In genomic region chr4:139083533-139084424, GRCh38 we compare ENCODE assay signal across 8 cellular contexts.
DNase-seq lines count a peak whose midpoint lies in the region; ATAC-seq and TF ChIP-seq lines count a peak whose summit lies in the region.

No MANE protein-coding gene starts in this region.

- H3K27me3 Mint-ChIP-seq in naive thymus-derived CD4-positive, alpha-beta T cell, result no peaks in the 10 kb centered on the region
- H3K27me3 Mint-ChIP-seq in stimulated activated memory B cell treated with anti-CD40 and anti-IgM and Interleukin-4, amounts not matched to agents 10 μg/mL and 1 μg/mL and 100 μg/mL, for 72 hours, result no peaks in the 10 kb centered on the region

- no peak for TF ChIP-seq CTCF in PC-9 (conservative IDR thresholded peaks at IDR 0.05)

- intact Hi-C loops in PC-9 (cut with micrococcal nuclease; ENCODE audit: unreplicated experiment), result loop anchor here (1.0 to 10.0 kb wide), 5 partner anchors 53 to 369 kb away; partner anchors contain the start of genes NAA15 and RAB33B
- intact Hi-C loops in naive thymus-derived CD4-positive, alpha-beta T cell (cut with micrococcal nuclease), result loop anchor here (1.0 to 10.0 kb wide), 15 partner anchors 7 to 1441 kb away; partner anchors contain the start of genes NAA15 (in 2 of the 2), NOCT (in 2 of the 2), ELMOD2 (in 1 of the 2) and SCOC (in 1 of the 2)

- peak; percentile 47 for ATAC-seq in GM21447 (IDR thresholded peaks at IDR 0.05; ENCODE audit: unreplicated experiment)
- peak; percentile 64 for ATAC-seq in naive thymus-derived CD4-positive, alpha-beta T cell
- ATAC-seq in stimulated activated memory B cell treated with anti-CD40 and anti-IgM and Interleukin-4, amounts not matched to agents 10 μg/mL and 1 μg/mL and 100 μg/mL, for 72 hours, result peak; percentile 81

- no peaks in the 10 kb centered on the region for H3K36me3 ChIP-seq in HUES64 (ENCODE audit: insufficient read depth, low read length)
- H3K36me3 ChIP-seq in PC-9 (ENCODE audit: low read depth), result no peaks in the 10 kb centered on the region
- H3K36me3 ChIP-seq in naive thymus-derived CD4-positive, alpha-beta T cell (ENCODE audit: control insufficient read depth in 2 of 3, insufficient read depth in 3 of 3, low read length in 3 of 3), result peaks cover 0 to 11% (median 0%) of the 10 kb centered on the region in 3 experiments

- CTCF ChIA-PET in PC-9 (lab: Charles Lee), result no interaction called here
- CTCF ChIA-PET in naive thymus-derived CD4-positive, alpha-beta T cell (lab: Charles Lee), result no interaction called here

- peak overlapping the region; percentile 85 to 100 (median 96) for H3K27ac Mint-ChIP-seq in naive thymus-derived CD4-positive, alpha-beta T cell
- H3K27ac Mint-ChIP-seq in stimulated activated memory B cell treated with anti-CD40 and anti-IgM and Interleukin-4, amounts not matched to agents 10 μg/mL and 1 μg/mL and 100 μg/mL, for 72 hours, result peak overlapping the region; percentile 99

- peaks cover 51% of the 10 kb centered on the region for H3K79me2 ChIP-seq in PC-9 (ENCODE audit: low read depth)

- H3K4me1 ChIP-seq in HUES64 (ENCODE audit: insufficient read depth, low read length) (peaks cover 18% of the 10 kb centered on the region), PC-9 (replicated peaks; ENCODE audit: insufficient read depth) (peaks cover 27% of the 10 kb centered on the region)
- peaks cover 16 to 30% of the 10 kb centered on the region in 2 donors for H3K4me1 ChIP-seq in naive thymus-derived CD4-positive, alpha-beta T cell (ENCODE audit: control insufficient read depth in 2 of 2, insufficient read depth in 2 of 2, low read length in 2 of 2)

- H3K4me3 Mint-ChIP-seq in naive thymus-derived CD4-positive, alpha-beta T cell, result peak overlapping the region; percentile 90 to 100 (median 92)
- peak overlapping the region; percentile 99 for H3K4me3 Mint-ChIP-seq in stimulated activated memory B cell treated with anti-CD40 and anti-IgM and Interleukin-4, amounts not matched to agents 10 μg/mL and 1 μg/mL and 100 μg/mL, for 72 hours

- no peaks in the 10 kb centered on the region for H3K9me2 ChIP-seq in PC-9 (ENCODE audit: insufficient read depth)

- H3F3A ChIP-seq in PC-9 (ENCODE audit: insufficient read depth, low read depth), result peaks cover 20% of the 10 kb centered on the region

- POLR2A ChIA-PET in PC-9 (lab: Charles Lee; ENCODE audit: unreplicated experiment), result no interaction called here
- POLR2A ChIA-PET in naive thymus-derived CD4-positive, alpha-beta T cell (lab: Charles Lee), result interaction anchor here (0.7 to 4.6 kb wide), 8 partner anchors 12 to 473 kb away, joined by 3 to 36 read pairs (median 6); partner anchors contain the start of genes ELF2, NAA15, NDUFC1 and SETD7

- peak; percentile 79 for DNase-seq in DMS153 treated with DMSO at 0.1 percent for 48 hours (lab: John Stamatoyannopoulos, UW; ENCODE audit: unreplicated experiment)
- peak; percentile 45 to 81 for DNase-seq in PC-9
- peak; percentile 84 to 90 for DNase-seq in activated T-cell treated with anti-CD3 and anti-CD28 coated beads, Interleukin-2, amount 50 U/mL, for 48 hours
- DNase-seq in fibroblast of gingiva (ENCODE audit: low read depth), result peak; percentile 97
- peak; percentile 54 to 88 (median 84) for DNase-seq in naive thymus-derived CD4-positive, alpha-beta T cell

- H3K4me1 Mint-ChIP-seq in naive thymus-derived CD4-positive, alpha-beta T cell, result peaks cover 17 to 53% (median 42%) of the 10 kb centered on the region in 7 donors
- H3K4me1 Mint-ChIP-seq in stimulated activated memory B cell treated with anti-CD40 and anti-IgM and Interleukin-4, amounts not matched to agents 10 μg/mL and 1 μg/mL and 100 μg/mL, for 72 hours, result peaks cover 39% of the 10 kb centered on the region

- WGBS in HUES64, result under 1% methylated on average over 76 of the region's 76 CpGs

- no peaks in the 10 kb centered on the region for H3K9me3 ChIP-seq in HUES64 (ENCODE audit: insufficient read depth, low read depth, low read length)
- no peaks in the 10 kb centered on the region for H3K9me3 ChIP-seq in PC-9 (ENCODE audit: insufficient read depth, low read depth)
- H3K9me3 ChIP-seq in naive thymus-derived CD4-positive, alpha-beta T cell (ENCODE audit: control insufficient read depth in 2 of 3, low read length in 3 of 3), result no peaks in the 10 kb centered on the region

- H3K27me3 ChIP-seq in HUES64 (ENCODE audit: insufficient read depth, low read length), result no peaks in the 10 kb centered on the region
- no peaks in the 10 kb centered on the region for H3K27me3 ChIP-seq in PC-9 (ENCODE audit: insufficient read depth, low read depth)
- H3K27me3 ChIP-seq in naive thymus-derived CD4-positive, alpha-beta T cell (ENCODE audit: control insufficient read depth in 2 of 2, insufficient read depth in 2 of 2, low read length in 2 of 2), result no peaks in the 10 kb centered on the region

- H3K27ac ChIP-seq in HUES64 (ENCODE audit: low read depth, low read length) (peak overlapping the region; percentile 97), PC-9 (peak overlapping the region; percentile 85)
- H3K27ac ChIP-seq in naive thymus-derived CD4-positive, alpha-beta T cell (ENCODE audit: low read depth, low read length), result peak overlapping the region; percentile 96

- peak overlapping the region; percentile 95 for H3K4me2 ChIP-seq in PC-9

- peak overlapping the region; percentile 75 for H3K9ac ChIP-seq in HUES64 (ENCODE audit: low read depth, low read length)

- peaks cover 32% of the 10 kb centered on the region for H4K20me1 ChIP-seq in PC-9 (ENCODE audit: insufficient read depth)

- H3K36me3 Mint-ChIP-seq in naive thymus-derived CD4-positive, alpha-beta T cell, result peaks cover 0 to 7% (median 0%) of the 10 kb centered on the region in 5 donors
- no peaks in the 10 kb centered on the region for H3K36me3 Mint-ChIP-seq in stimulated activated memory B cell treated with anti-CD40 and anti-IgM and Interleukin-4, amounts not matched to agents 10 μg/mL and 1 μg/mL and 100 μg/mL, for 72 hours

- peak overlapping the region; percentile 75 for H3K4me3 ChIP-seq in HUES64 (ENCODE audit: low read length)
- peak overlapping the region; percentile 95 for H3K4me3 ChIP-seq in PC-9
- peak overlapping the region; percentile 99 for H3K4me3 ChIP-seq in naive thymus-derived CD4-positive, alpha-beta T cell (ENCODE audit: low read length)

- BruUV-seq in PC-9 (replicated peaks; lab: Mats Ljungman, UMichigan), result TSS peak; percentile 50

- peak overlapping the region; percentile 94 for H2AFZ ChIP-seq in PC-9

- H3K9me3 Mint-ChIP-seq in naive thymus-derived CD4-positive, alpha-beta T cell, result peaks cover 0 to 4% (median 0%) of the 10 kb centered on the region in 11 donors
- no peaks in the 10 kb centered on the region for H3K9me3 Mint-ChIP-seq in stimulated activated memory B cell treated with anti-CD40 and anti-IgM and Interleukin-4, amounts not matched to agents 10 μg/mL and 1 μg/mL and 100 μg/mL, for 72 hours

Comparison
In these comparisons a context has a peak if more than half of its experiments do, and no peak if none do; other contexts are left out.
1. Peak in every context shown above with its lines: DNase-seq, ATAC-seq, H3K4me3 ChIP-seq and H3K27ac ChIP-seq.